8 cellular contexts compared by ENCODE assay signal in genomic region chr3:196274585-196274984, GRCh38. TPM values are rescaled to one million over a fixed set of nuclear protein-coding genes. Genes with fewer than 3 reads are reported as not detected.
DNase-seq lines count a peak whose midpoint lies in the region; ATAC-seq and TF ChIP-seq lines count a peak whose summit lies in the region.

No MANE protein-coding gene starts in this region.

- ATAC-seq in GM19395 (IDR thresholded peaks at IDR 0.05; ENCODE audit: unreplicated experiment) (peak; percentile 81), HG03354 (IDR thresholded peaks at IDR 0.05; ENCODE audit: poor library complexity, severe bottlenecking, unreplicated experiment) (peak; percentile 90), SK-N-SH treated with all-trans-retinoic acid at 6 μM for 48 hours (no peak)

- H3K9me3 Mint-ChIP-seq in immature natural killer cell: no peaks in the 10 kb centered on the region

- H3K4me1 Mint-ChIP-seq in immature natural killer cell: peaks cover 46 to 66% of the 10 kb centered on the region in 2 donors

- peak; percentile 46 for DNase-seq in activated CD4-positive, alpha-beta T cell treated with anti-CD3 and anti-CD28 coated beads, Interleukin-2, amount 50 U/mL, for 1 hour
- DNase-seq in immature natural killer cell (peak; percentile 75 to 81 (median 76)), NCI-H128 (lab: John Stamatoyannopoulos, UW; ENCODE audit: unreplicated experiment) (no peak), NCI-H2227 (lab: John Stamatoyannopoulos, UW; ENCODE audit: unreplicated experiment) (no peak), SK-N-DZ (ENCODE audit: low spot score) (no peak)

- H3K27ac Mint-ChIP-seq in immature natural killer cell: peak overlapping the region; percentile 95 to 99 (median 98)

- H3K4me3 Mint-ChIP-seq in immature natural killer cell: peak overlapping the region; percentile 79 to 92 (median 81)

- peaks cover 0 to 4% (median 0%) of the 10 kb centered on the region in 3 donors for H3K27me3 Mint-ChIP-seq in immature natural killer cell (ENCODE audit: low read depth in 3 of 3)

- peaks cover 6 to 11% (median 11%) of the 10 kb centered on the region in 3 donors for H3K36me3 Mint-ChIP-seq in immature natural killer cell

TF ChIP-seq in SK-N-SH treated with all-trans-retinoic acid at 6 μM for 48 hours, 23 proteins besides CTCF, POLR2A, EP300 and RAD21:
- TF ChIP-seq ZFP3 (CRISPR knock-in tag; IDR thresholded peaks at IDR 0.05): no peak
- no peak for TF ChIP-seq BACH2 (CRISPR knock-in tag; IDR thresholded peaks at IDR 0.05; ENCODE audit: borderline replicate concordance)

RNA-seq across cellular contexts. Expression of gene PCYT1A, which starts 12.9 kb away (rescaled TPM):
- polyA plus RNA-seq in immature natural killer cell: 10 to 100 TPM; 19.4 to 38.3 (median 32.0) TPM
- 29.6 and 33.9 TPM in 2 replicates for polyA plus RNA-seq in SK-N-DZ (2014; cell fraction: cytosol; rRNA removed)
- polyA plus RNA-seq in SK-N-DZ (2014; cell fraction: nucleus; rRNA removed): 34.6 and 45.0 TPM in 2 replicates

RNA-seq across cellular contexts. Expression of gene DYNLT2B, which starts 43.5 kb away (rescaled TPM):
- polyA plus RNA-seq in immature natural killer cell: 10 to 100 TPM; 15.6 to 17.8 (median 16.8) TPM
- 66.5 and 77.3 TPM in 2 replicates for polyA plus RNA-seq in SK-N-DZ (2014; cell fraction: cytosol; rRNA removed)
- 28.9 and 48.1 TPM in 2 replicates for polyA plus RNA-seq in SK-N-DZ (2014; cell fraction: nucleus; rRNA removed)

RNA-seq across cellular contexts. Expression of gene SLC51A, which starts 58.3 kb away (rescaled TPM):
- polyA plus RNA-seq in immature natural killer cell: 1 to 10 TPM in 1 of 3 donors, under 1 TPM in 1, not detected in 1; 0.62 to 1.6 TPM
- not detected in 2 replicates for polyA plus RNA-seq in SK-N-DZ (2014; cell fraction: cytosol; rRNA removed)
- polyA plus RNA-seq in SK-N-DZ (2014; cell fraction: nucleus; rRNA removed): not detected in 2 replicates

Comparison
In these comparisons a context has a peak if more than half of its experiments do, and no peak if none do; other contexts are left out.
1. DNase-seq: peak in activated CD4-positive, alpha-beta T cell treated with anti-CD3 and anti-CD28 coated beads, Interleukin-2, amount 50 U/mL, for 1 hour (single experiment) and immature natural killer cell (3 of 3); none in NCI-H128 (single experiment), NCI-H2227 (single experiment) and SK-N-DZ (single experiment).